Comparison of ENCODE assay signal across 16 cellular contexts in the genomic region with DNA sequence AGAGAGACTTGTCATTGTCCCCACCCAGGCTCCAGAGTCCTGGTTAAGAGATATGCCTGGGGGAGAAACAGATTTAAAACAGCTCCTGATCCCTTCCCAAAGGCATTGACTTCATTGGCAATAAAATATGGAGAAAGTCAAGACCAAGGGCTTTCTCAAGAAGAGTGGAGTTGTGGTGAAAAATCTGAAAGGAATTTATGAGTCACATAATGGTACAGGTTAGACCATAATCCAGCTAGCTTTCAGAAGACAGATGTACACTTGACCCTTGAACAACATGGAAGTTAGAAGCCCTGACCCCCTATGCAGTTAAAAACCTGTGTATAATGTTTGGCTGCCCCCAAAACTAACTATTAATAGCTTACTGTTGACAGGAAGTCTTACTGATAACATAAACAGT.
A peak's percentile ranks its signal among the peaks of the same experiment; 100 is the strongest.
DNase-seq lines count a peak whose midpoint lies in the region; ATAC-seq and TF ChIP-seq lines count a peak whose summit lies in the region.
"Had no signal": no experiment of that assay in that cellular context is flagged by ENCODE, and none has a peak within 500 bp of the region (broad histone marks: within the 10 kb centered on the region; RNA-seq: fewer than 3 reads in every experiment).

No MANE protein-coding gene starts in this region.

- TF ChIP-seq EP300 in tibial nerve (IDR thresholded peaks at IDR 0.05), result no peak

- no peak for TF ChIP-seq CTCF in astrocyte of the spinal cord (IDR thresholded peaks at IDR 0.05; ENCODE audit: low read depth, low read length)
- no peak for TF ChIP-seq CTCF in epithelial cell of esophagus (IDR thresholded peaks at IDR 0.05; ENCODE audit: insufficient read depth, low read depth, low read length, missing control alignments)
- TF ChIP-seq CTCF in tibial nerve (IDR thresholded peaks at IDR 0.05), result no peak
- no peak for TF ChIP-seq CTCF in osteocyte (IDR thresholded peaks at IDR 0.05)

- peaks cover 0 to 19% (median 0%) of the 10 kb centered on the region in 4 donors for H3K9me3 ChIP-seq in tibial nerve
- H3K9me3 ChIP-seq: BE2C had no signal

- H3K27me3 ChIP-seq in tibial nerve, result no peaks in the 10 kb centered on the region
- H3K27me3 ChIP-seq: BE2C had no signal

- no peaks in the 10 kb centered on the region for H3K36me3 ChIP-seq in tibial nerve
- H3K36me3 ChIP-seq: BE2C had no signal

- no peak overlapping the region for H3K27ac ChIP-seq in tibial nerve

- H3K27me3 Mint-ChIP-seq in osteocyte (ENCODE audit: unreplicated experiment), result no peaks in the 10 kb centered on the region
- H3K27me3 Mint-ChIP-seq: CD4-positive, CD25-positive, alpha-beta regulatory T cell; CD8-positive, alpha-beta memory T cell had no signal

- peaks cover 19% of the 10 kb centered on the region for H3K9me3 Mint-ChIP-seq in osteocyte (ENCODE audit: unreplicated experiment)

- no peak for ATAC-seq in HG03571 (IDR thresholded peaks at IDR 0.05; ENCODE audit: unreplicated experiment)
- ATAC-seq: GM23338 had no signal

- H3K4me3 Mint-ChIP-seq in osteocyte (ENCODE audit: unreplicated experiment), result no peak overlapping the region
- H3K4me3 Mint-ChIP-seq: CD8-positive, alpha-beta memory T cell; GM23338 had no signal

- DNase-seq in HT1080 (ENCODE audit: low read depth) (peak; percentile 74), astrocyte of the spinal cord (ENCODE audit: low read depth, low spot score) (peak; percentile 17), epithelial cell of esophagus (ENCODE audit: low read depth) (peak; percentile 15), tibial nerve (ENCODE audit: low spot score in 2 of 2) (no peak), osteocyte (ENCODE audit: extremely low spot score, unreplicated experiment) (no peak)
- DNase-seq: ACHN; BE2C; C1 segment of cervical spinal cord; CD4-positive, CD25-positive, alpha-beta regulatory T cell; CD8-positive, alpha-beta memory T cell; COR-L47; DMS 273 treated with DMSO at 0.1 percent for 48 hours; DMS53; HCEC 1CT had no signal

- no peak overlapping the region for H3K27ac Mint-ChIP-seq in osteocyte (ENCODE audit: unreplicated experiment)
- H3K27ac Mint-ChIP-seq: CD4-positive, CD25-positive, alpha-beta regulatory T cell; CD8-positive, alpha-beta memory T cell; GM23338 had no signal

- no peak for TF ChIP-seq POLR2A in tibial nerve (IDR thresholded peaks at IDR 0.05)

- no peaks in the 10 kb centered on the region for H3K4me1 Mint-ChIP-seq in osteocyte (ENCODE audit: unreplicated experiment)
- H3K4me1 Mint-ChIP-seq: CD4-positive, CD25-positive, alpha-beta regulatory T cell; CD8-positive, alpha-beta memory T cell; GM23338 had no signal

- H3K4me1 ChIP-seq in tibial nerve, result no peaks in the 10 kb centered on the region
- H3K4me1 ChIP-seq: BE2C had no signal

- H3K4me3 ChIP-seq in astrocyte of the spinal cord (ENCODE audit: low read depth, low read length) (no peak overlapping the region), epithelial cell of esophagus (ENCODE audit: low read length) (no peak overlapping the region), tibial nerve (no peak overlapping the region)
- H3K4me3 ChIP-seq: GM23338 had no signal

- H3K36me3 Mint-ChIP-seq in osteocyte (ENCODE audit: unreplicated experiment), result no peaks in the 10 kb centered on the region
- H3K36me3 Mint-ChIP-seq: CD4-positive, CD25-positive, alpha-beta regulatory T cell; CD8-positive, alpha-beta memory T cell had no signal

- in situ Hi-C loops in astrocyte of the spinal cord (cut with HindIII; ENCODE audit: low sequenced_read_pairs), result no loop called here

Comparison
In these comparisons a context has a peak if more than half of its experiments do, and no peak if none do; other contexts are left out.
1. DNase-seq: peak in HT1080 (single experiment), astrocyte of the spinal cord (single experiment) and epithelial cell of esophagus (single experiment); none in tibial nerve (0 of 2) and osteocyte (single experiment).